Comparison of ENCODE assay signal across 9 cellular contexts in the genomic region with DNA sequence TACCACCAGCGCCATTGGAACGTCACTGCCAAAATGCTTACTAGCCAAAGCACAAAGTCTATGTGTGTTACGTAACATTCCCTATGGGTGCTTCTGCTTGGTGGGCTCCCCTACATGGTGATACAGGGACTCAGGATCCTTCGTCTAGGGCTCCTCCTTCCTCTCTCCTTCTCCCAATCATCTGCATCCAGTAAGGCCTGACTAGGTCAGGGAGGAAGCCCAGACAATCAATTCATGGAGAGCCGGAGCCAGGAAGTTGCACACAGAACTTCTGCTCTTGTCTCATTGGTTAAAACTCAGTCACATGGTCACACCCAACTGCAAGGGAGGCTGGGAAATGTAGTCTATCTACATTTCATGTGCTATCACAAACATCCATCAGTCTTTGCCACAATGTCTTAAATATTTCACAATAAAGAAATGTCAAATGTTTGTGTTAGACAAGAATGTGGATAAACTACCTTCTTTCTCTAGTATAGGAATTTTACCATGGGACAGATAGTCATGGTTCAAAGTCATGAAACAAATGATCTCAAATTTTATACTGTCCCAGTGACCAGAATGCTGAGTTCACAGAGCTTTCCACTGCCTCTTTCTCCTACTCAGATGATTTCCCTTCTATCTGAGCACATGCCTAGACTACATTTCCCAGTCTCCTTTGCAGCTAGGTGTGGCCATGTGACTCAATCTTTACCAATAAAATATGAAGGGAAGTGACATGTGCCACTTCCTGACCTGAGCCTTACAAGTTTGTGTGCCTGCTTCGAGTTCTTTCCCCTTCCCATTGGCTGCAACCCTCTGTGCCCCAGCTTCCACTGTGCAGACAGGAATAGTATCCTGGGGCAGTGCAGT. TPM values are rescaled to one million over a fixed set of nuclear protein-coding genes. Genes with fewer than 3 reads are reported as not detected.
DNase-seq lines count a peak whose midpoint lies in the region; ATAC-seq, FAIRE-seq and TF ChIP-seq lines count a peak whose summit lies in the region.
"Had no signal": no experiment of that assay in that cellular context is flagged by ENCODE, and none has a peak within 500 bp of the region (broad histone marks: within the 10 kb centered on the region; RNA-seq: fewer than 3 reads in every experiment).

No MANE protein-coding gene starts in this region.

- POLR2A ChIA-PET in H1 (lab: Charles Lee; ENCODE audit: partially characterized antibody) = interaction anchor here (1.0 to 1.5 kb wide), 2 partner anchors 11 to 52 kb away, joined by 3 to 5 read pairs; no protein-coding TSS in a partner anchor

- no peak overlapping the region for H3K14ac ChIP-seq in H1 (ENCODE audit: insufficient read length)

- H4K8ac ChIP-seq in H1 (ENCODE audit: extremely low read depth, insufficient read depth, low read length) = no peak overlapping the region
- no peak overlapping the region for H4K8ac ChIP-seq in mesendoderm (ENCODE audit: low read depth, low read length)

- no peak overlapping the region for H4K91ac ChIP-seq in H1 (replicated peaks; ENCODE audit: insufficient read length, low read length)

- H2BK5ac ChIP-seq in H1 (ENCODE audit: low read depth, low read length) (no peak overlapping the region), mesendoderm (ENCODE audit: low read length) (no peak overlapping the region)

- H3K36me3 ChIP-seq in SU-DHL-6 (ENCODE audit: low read length) = no peaks in the 10 kb centered on the region
- no peaks in the 10 kb centered on the region for H3K36me3 ChIP-seq in H1 (ENCODE audit: control insufficient read depth in 2 of 4, insufficient read depth in 4 of 4, low read length in 3 of 4)
- H3K36me3 ChIP-seq in mesendoderm (ENCODE audit: control insufficient read depth, insufficient read depth, low read length) = no peaks in the 10 kb centered on the region

- H2BK120ac ChIP-seq in H1 (replicated peaks; ENCODE audit: low read depth, low read length) (no peak overlapping the region), mesendoderm (ENCODE audit: low read depth, low read length) (no peak overlapping the region)

- H4K20me1 ChIP-seq in SU-DHL-6 (ENCODE audit: low read depth, low read length) = no peaks in the 10 kb centered on the region
- no peaks in the 10 kb centered on the region for H4K20me1 ChIP-seq in H1 (replicated peaks in 1 of 2; ENCODE audit: control insufficient read depth in 1 of 2, insufficient read depth in 2 of 2, low read length in 2 of 2)

- peak overlapping the region; percentile 25 for H4K5ac ChIP-seq in H1 (ENCODE audit: insufficient read length, low read depth, low read length)
- H4K5ac ChIP-seq in mesendoderm (ENCODE audit: low read length) = no peak overlapping the region

- CTCF ChIA-PET in H1 (lab: Charles Lee; ENCODE audit: partially characterized antibody) = interaction anchor here (1.0 to 1.3 kb wide), 2 partner anchors 11 to 522 kb away, joined by 3 read pairs; no protein-coding TSS in a partner anchor

- H3K23ac ChIP-seq in H1 (ENCODE audit: insufficient read length) (no peak overlapping the region), mesendoderm (ENCODE audit: low read length) (no peak overlapping the region)

- TF ChIP-seq POLR2A in H1 (IDR thresholded peaks at IDR 0.05; ENCODE audit: control extremely low read depth in 1 of 2, low read depth in 2 of 2, low read length in 2 of 2) = no peak

- H3K4me1 ChIP-seq in H1 (replicated peaks in 1 of 4; ENCODE audit: control insufficient read depth in 3 of 4, insufficient read depth in 4 of 4, low read length in 3 of 4) (peaks cover 0 to 4% (median 2%) of the 10 kb centered on the region in 4 experiments; a peak in 1 of 7 replicates), mesendoderm (ENCODE audit: control insufficient read depth, low read depth, low read length) (no peaks in the 10 kb centered on the region)

- peak overlapping the region; percentile 52 for H3K4me2 ChIP-seq in SU-DHL-6 (ENCODE audit: low read depth, low read length, poor library complexity, severe bottlenecking)
- H3K4me2 ChIP-seq in H1 (ENCODE audit: insufficient read depth in 1 of 2, low read depth in 2 of 2, low read length in 2 of 2) = no peak overlapping the region; a peak in 1 of 4 replicates
- no peak overlapping the region for H3K4me2 ChIP-seq in mesendoderm (ENCODE audit: low read length)

- no peaks in the 10 kb centered on the region for H3K27me3 ChIP-seq in SU-DHL-6 (ENCODE audit: low read length)
- H3K27me3 ChIP-seq in H1 (replicated peaks in 1 of 4; ENCODE audit: control insufficient read depth in 3 of 4, extremely low read depth in 1 of 4, insufficient read depth in 3 of 4, low read length in 3 of 4) = peaks cover 0 to 2% (median 0%) of the 10 kb centered on the region in 4 experiments; a peak in 1 of 7 replicates
- H3K27me3 ChIP-seq in mesendoderm (ENCODE audit: insufficient read depth, low read length, poor library complexity) = no peaks in the 10 kb centered on the region

- H2AFZ ChIP-seq in SU-DHL-6 (ENCODE audit: low read depth, low read length, severe bottlenecking) (peak overlapping the region; percentile 99), H1 (ENCODE audit: low read length) (no peak overlapping the region)

- peak; percentile 92 for FAIRE-seq in H1 (lab: Jason Lieb, UNC)

- no peak overlapping the region for H3K56ac ChIP-seq in H1 (replicated peaks; ENCODE audit: insufficient read length, low read depth, low read length)
- H3K56ac ChIP-seq in mesendoderm (ENCODE audit: low read length) = no peak overlapping the region

- TF ChIP-seq EP300 in H1 (IDR thresholded peaks at IDR 0.05; ENCODE audit: borderline replicate concordance in 1 of 2, low read depth in 2 of 2, low read length in 2 of 2) = no peak

- TF ChIP-seq CTCF in SU-DHL-6 (IDR thresholded peaks at IDR 0.05; ENCODE audit: insufficient read depth, low read length, poor library complexity, severe bottlenecking) (no peak), H1 (IDR thresholded peaks at IDR 0.05; ENCODE audit: control extremely low read depth in 1 of 3, insufficient read depth in 1 of 3, low read depth in 1 of 3, low read length in 3 of 3) (peak in 1 of 3 experiments; percentile 25; a peak in 1 of 4 replicates)

- no peak overlapping the region for H3K18ac ChIP-seq in H1 (ENCODE audit: extremely low read depth, low read length)
- no peak overlapping the region for H3K18ac ChIP-seq in mesendoderm (ENCODE audit: low read length)

- H2BK15ac ChIP-seq in H1 (ENCODE audit: low read length) (no peak overlapping the region), mesendoderm (replicated peaks; ENCODE audit: low read depth) (no peak overlapping the region)

- H3K9me2 ChIP-seq in SU-DHL-6 (replicated peaks; ENCODE audit: insufficient read depth, low read length) = no peaks in the 10 kb centered on the region

- H3K4me3 ChIP-seq in SU-DHL-6 (ENCODE audit: insufficient read depth, low read length, poor library complexity, severe bottlenecking) (peak overlapping the region; percentile 19), H1 (ENCODE audit: extremely low read depth in 1 of 4, insufficient read depth in 2 of 4, low read depth in 3 of 4, low read length in 4 of 4) (no peak overlapping the region), mesendoderm (ENCODE audit: low read length) (no peak overlapping the region)

- H3K79me2 ChIP-seq in SU-DHL-6 (ENCODE audit: insufficient read depth, low read length) (no peaks in the 10 kb centered on the region), H1 (ENCODE audit: control insufficient read depth in 1 of 2, insufficient read depth in 2 of 2, low read length in 2 of 2) (no peaks in the 10 kb centered on the region), mesendoderm (ENCODE audit: control insufficient read depth, insufficient read depth, low read length) (no peaks in the 10 kb centered on the region)

- H3K4ac ChIP-seq in H1 (replicated peaks; ENCODE audit: insufficient read length, low read depth, low read length) = no peak overlapping the region
- no peak overlapping the region for H3K4ac ChIP-seq in mesendoderm (ENCODE audit: low read depth, low read length)

- H3K79me1 ChIP-seq in H1 (ENCODE audit: low read depth, low read length) (no peaks in the 10 kb centered on the region), mesendoderm (ENCODE audit: low read length) (no peaks in the 10 kb centered on the region)

- no peak overlapping the region for H2BK20ac ChIP-seq in H1 (ENCODE audit: low read length)

- no peaks in the 10 kb centered on the region for H3F3A ChIP-seq in SU-DHL-6 (ENCODE audit: insufficient read depth)

- peak in 1 of 2 experiments; percentile 11; a peak in 1 of 4 replicates for TF ChIP-seq RAD21 in H1 (IDR thresholded peaks at IDR 0.05 in 1 of 2, conservative IDR thresholded peaks at IDR 0.05 in 1 of 2; ENCODE audit: low read depth in 2 of 2, low read length in 2 of 2)

- WGBS in H1 (ENCODE audit: extremely low coverage in 1 of 2, insufficient coverage in 1 of 2, insufficient read length in 1 of 2, insufficient replicate concordance in 2 of 2, low coverage in 1 of 2, low lambda C conversion rate in 2 of 2, missing lambda C conversion rate in 1 of 2), 2 experiments = 58% methylated on average over 6 of the region's 6 CpGs; no CpG with 5 or more reads in 1 of the 2 experiments
- no CpG with 5 or more reads among the region's 6 CpGs for WGBS in mesendoderm (ENCODE audit: extremely low coverage, insufficient coverage, low lambda C conversion rate)

- no peak for ATAC-seq in HG02938 (IDR thresholded peaks at IDR 0.05; ENCODE audit: unreplicated experiment)

- H3K9me3 ChIP-seq in SU-DHL-6 (ENCODE audit: insufficient read depth, low read length) = no peaks in the 10 kb centered on the region; the same call in 1 of the 2 replicates
- no peaks in the 10 kb centered on the region; a peak in 1 of 4 replicates for H3K9me3 ChIP-seq in H1 (ENCODE audit: insufficient read depth in 2 of 2, low read depth in 1 of 2, low read length in 1 of 2)

- no peak overlapping the region for H3K9ac ChIP-seq in SU-DHL-6 (ENCODE audit: low read length)
- H3K9ac ChIP-seq in H1 (replicated peaks in 1 of 4; ENCODE audit: extremely low read depth in 1 of 4, low read depth in 3 of 4, low read length in 3 of 4) = no peak overlapping the region
- no peak overlapping the region for H3K9ac ChIP-seq in mesendoderm (ENCODE audit: low read length)

- no peak overlapping the region for H3K27ac ChIP-seq in SU-DHL-6 (ENCODE audit: low read depth, low read length)
- no peak overlapping the region for H3K27ac ChIP-seq in H1 (ENCODE audit: low read depth, low read length)
- H3K27ac ChIP-seq in mesendoderm (ENCODE audit: low read depth, low read length) = no peak overlapping the region
- H3K27ac ChIP-seq: 22Rv1 had no signal

- H2AK5ac ChIP-seq in H1 (ENCODE audit: low read depth, low read length) (no peak overlapping the region), mesendoderm (ENCODE audit: low read length) (no peak overlapping the region)

- peak; percentile 18 for DNase-seq in NCI-H1092 treated with DMSO at 0.1 percent for 48 hours (lab: John Stamatoyannopoulos, UW)
- no peak for DNase-seq in NCI-H1092 (lab: John Stamatoyannopoulos, UW)
- DNase-seq in LHCN-M2 (ENCODE audit: low read depth) = peak; percentile 65
- peak; percentile 58 to 77 for DNase-seq in H1 (ENCODE audit: low read depth in 1 of 2, low spot score in 2 of 2)
- DNase-seq in mesendoderm = peak; percentile 98
- no peak for DNase-seq in OCI-M2 (lab: John Stamatoyannopoulos, UW; ENCODE audit: unreplicated experiment)

- no peak overlapping the region for H2BK12ac ChIP-seq in H1 (ENCODE audit: low read depth, low read length)

- H3K23me2 ChIP-seq in H1 (ENCODE audit: low read depth, low read length) = no peaks in the 10 kb centered on the region

RNA-seq across cellular contexts. Expression of a gene that starts 9.3 kb away (rescaled TPM):
- not detected in 2 replicates for total RNA-seq in LHCN-M2 (2014; rRNA removed)
- polyA plus RNA-seq in LHCN-M2 (2012) = not detected
- total RNA-seq in H1 (2021; fragmentation: NEBNext Ultra II Directional; extraction: Animal tissue kit (Norgen Biotek cat#: 25700)) = 0.24 and 0.33 TPM in 2 replicates
- polyA plus RNA-seq in H1 (2011; rRNA removed) = 0.33 and 0.74 TPM in 2 replicates
- polyA plus RNA-seq in H1 (2011; cell fraction: cytosol; rRNA removed) = 0.30 TPM
- 0.54 TPM for polyA plus RNA-seq in H1 (2011; cell fraction: nucleus; rRNA removed)
- polyA plus RNA-seq in H1 (2012, experiment 1 of 2) = 0.17 to 0.52 TPM (median 0.37 TPM) in 4 replicates
- 0.22 TPM for polyA plus RNA-seq in H1 (2012, experiment 2 of 2)
- polyA plus RNA-seq in H1 (2013, experiment 1 of 2) = 0.26 TPM
- polyA plus RNA-seq in H1 (2013, experiment 2 of 2) = 0.26 TPM
- polyA minus RNA-seq in H1 (2011; rRNA and poly(A)+ RNA removed) = 0.17 and 0.79 TPM in 2 replicates
- polyA minus RNA-seq in H1 (2011; cell fraction: cytosol; rRNA and poly(A)+ RNA removed) = 0.66 TPM
- 2.1 TPM for polyA minus RNA-seq in H1 (2011; cell fraction: nucleus; rRNA and poly(A)+ RNA removed)
- polyA plus RNA-seq in mesendoderm (2013, experiment 1 of 2) = 0.55 TPM
- 0.67 TPM for polyA plus RNA-seq in mesendoderm (2013, experiment 2 of 2)

RNA-seq across cellular contexts. Expression of a gene that starts 21.2 kb away (rescaled TPM):
- total RNA-seq in LHCN-M2 (2014; rRNA removed) = not detected in 2 replicates
- polyA plus RNA-seq in LHCN-M2 (2012) = 0.05 TPM
- total RNA-seq in H1 (2021; fragmentation: NEBNext Ultra II Directional; extraction: Animal tissue kit (Norgen Biotek cat#: 25700)) = not detected in 2 replicates
- polyA plus RNA-seq in H1 (2011; rRNA removed) = not detected in 2 replicates
- polyA plus RNA-seq in H1 (2011; cell fraction: cytosol; rRNA removed) = not detected
- not detected for polyA plus RNA-seq in H1 (2011; cell fraction: nucleus; rRNA removed)
- polyA plus RNA-seq in H1 (2012, experiment 1 of 2) = 0.07 TPM in 1 of 4 replicates, not detected in the others
- 0.10 TPM for polyA plus RNA-seq in H1 (2012, experiment 2 of 2)
- not detected for polyA plus RNA-seq in H1 (2013, experiment 1 of 2)
- not detected for polyA plus RNA-seq in H1 (2013, experiment 2 of 2)
- not detected in 2 replicates for polyA minus RNA-seq in H1 (2011; rRNA and poly(A)+ RNA removed)
- polyA minus RNA-seq in H1 (2011; cell fraction: cytosol; rRNA and poly(A)+ RNA removed) = 6.5 TPM
- 2.2 TPM for polyA minus RNA-seq in H1 (2011; cell fraction: nucleus; rRNA and poly(A)+ RNA removed)
- not detected for polyA plus RNA-seq in mesendoderm (2013, experiment 1 of 2)
- not detected for polyA plus RNA-seq in mesendoderm (2013, experiment 2 of 2)

Comparison
In these comparisons a context has a peak if more than half of its experiments do, and no peak if none do; other contexts are left out.
1. DNase-seq: peak in NCI-H1092 treated with DMSO at 0.1 percent for 48 hours (single experiment), LHCN-M2 (single experiment), H1 (2 of 2) and mesendoderm (single experiment); none in NCI-H1092 (single experiment) and OCI-M2 (single experiment).